ENCODE assay signal across 13 cellular contexts in genomic region chr15:63054281-63054683, GRCh38. TPM values are rescaled to one million over a fixed set of nuclear protein-coding genes. Genes with fewer than 3 reads are reported as not detected.
DNase-seq lines count a peak whose midpoint lies in the region; ATAC-seq and TF ChIP-seq lines count a peak whose summit lies in the region.
"Had no signal": no experiment of that assay in that cellular context is flagged by ENCODE, and none has a peak within 500 bp of the region (broad histone marks: within the 10 kb centered on the region; RNA-seq: fewer than 3 reads in every experiment).

No MANE protein-coding gene starts in this region.

- no peak overlapping the region for H3K4me3 ChIP-seq in liver (ENCODE audit: low read depth in 1 of 3, low read length in 3 of 3)
- H3K4me3 ChIP-seq in Karpas-422 (ENCODE audit: low read length): no peak overlapping the region

- peak overlapping the region in 1 of 2 donors; percentile 24 for H3K9ac ChIP-seq in liver (ENCODE audit: low read depth in 1 of 2, low read length in 2 of 2)
- H3K9ac ChIP-seq in Karpas-422 (ENCODE audit: low read length): no peak overlapping the region

- H3K79me2 ChIP-seq in Karpas-422 (ENCODE audit: low read length): no peaks in the 10 kb centered on the region

- in situ Hi-C loops in G401 (cut with HindIII; ENCODE audit: low sequenced_read_pairs): no loop called here

- DNase-seq in HFFc6 (no peak), chondrocyte (ENCODE audit: low spot score) (no peak), cerebellar nuclear complex (lab: John Stamatoyannopoulos, UW) (no peak), G401 (ENCODE audit: low spot score) (no peak), GM10266 (ENCODE audit: extremely low spot score) (no peak), Karpas-422 (no peak)
- no peak for DNase-seq in stimulated activated effector memory CD8-positive, alpha-beta T cell treated with anti-CD3 and anti-CD28 coated beads, Interleukin-12 subunit alpha, Interleukin-12 subunit beta, amount 100 ng/mL, for 72 hours (ENCODE audit: low spot score in 2 of 2)
- DNase-seq: activated CD8-positive, alpha-beta T cell treated with anti-CD3 and anti-CD28 coated beads, Interleukin-2, amount 10 ng/mL, durations not matched to agents 7 days and 5 days; amygdala; CD4-positive, alpha-beta T cell; KBM-7; SW 1271 had no signal

- H3K27me3 ChIP-seq in liver (ENCODE audit: control insufficient read depth in 4 of 4, insufficient read depth in 4 of 4, low read length in 3 of 4): no peaks in the 10 kb centered on the region
- no peaks in the 10 kb centered on the region for H3K27me3 ChIP-seq in Karpas-422 (ENCODE audit: low read length)

- H3K27me3 Mint-ChIP-seq in HFFc6 (ENCODE audit: insufficient read depth) (peaks cover 38% of the 10 kb centered on the region), chondrocyte (ENCODE audit: low read depth) (no peaks in the 10 kb centered on the region)
- H3K27me3 Mint-ChIP-seq: CD4-positive, alpha-beta T cell had no signal

- H3K4me1 Mint-ChIP-seq in HFFc6 (ENCODE audit: low read depth) (peaks cover 96% of the 10 kb centered on the region), chondrocyte (ENCODE audit: low read depth) (peaks cover 98% of the 10 kb centered on the region)
- H3K4me1 Mint-ChIP-seq in stimulated activated effector memory CD8-positive, alpha-beta T cell treated with anti-CD3 and anti-CD28 coated beads, Interleukin-12 subunit alpha, Interleukin-12 subunit beta, amount 100 ng/mL, for 72 hours: peaks cover 7% of the 10 kb centered on the region

- H3K4me1 ChIP-seq in liver (ENCODE audit: control insufficient read depth in 4 of 4, insufficient read depth in 4 of 4, low read length in 3 of 4) (peaks cover 22 to 62% (median 46%) of the 10 kb centered on the region in 4 donors), Karpas-422 (ENCODE audit: low read length) (peaks cover 13% of the 10 kb centered on the region)

- H3K36me3 Mint-ChIP-seq in HFFc6 (ENCODE audit: low read depth) (peaks cover 87% of the 10 kb centered on the region), chondrocyte (ENCODE audit: low read depth) (peaks cover 68% of the 10 kb centered on the region)
- peaks cover 6% of the 10 kb centered on the region for H3K36me3 Mint-ChIP-seq in stimulated activated effector memory CD8-positive, alpha-beta T cell treated with anti-CD3 and anti-CD28 coated beads, Interleukin-12 subunit alpha, Interleukin-12 subunit beta, amount 100 ng/mL, for 72 hours

- H3K9me3 Mint-ChIP-seq in HFFc6 (0 out of 2 replicates have a peak, but pooled peaks cover 8% of the 10 kb centered on the region), chondrocyte (ENCODE audit: low read depth) (no peaks in the 10 kb centered on the region)
- H3K9me3 Mint-ChIP-seq in stimulated activated effector memory CD8-positive, alpha-beta T cell treated with anti-CD3 and anti-CD28 coated beads, Interleukin-12 subunit alpha, Interleukin-12 subunit beta, amount 100 ng/mL, for 72 hours: no peaks in the 10 kb centered on the region
- H3K9me3 Mint-ChIP-seq: CD4-positive, alpha-beta T cell had no signal

- no peak overlapping the region for H3K4me2 ChIP-seq in Karpas-422 (ENCODE audit: low read depth, low read length, poor library complexity, severe bottlenecking)

- H3K27ac Mint-ChIP-seq in HFFc6 (peak overlapping the region; percentile 92), chondrocyte (ENCODE audit: unreplicated experiment) (peak overlapping the region; percentile 96)
- H3K27ac Mint-ChIP-seq in stimulated activated effector memory CD8-positive, alpha-beta T cell treated with anti-CD3 and anti-CD28 coated beads, Interleukin-12 subunit alpha, Interleukin-12 subunit beta, amount 100 ng/mL, for 72 hours: peak overlapping the region; percentile 55
- H3K27ac Mint-ChIP-seq: activated CD8-positive, alpha-beta T cell treated with anti-CD3 and anti-CD28 coated beads, Interleukin-2, amount 10 ng/mL, durations not matched to agents 7 days and 5 days; CD4-positive, alpha-beta T cell had no signal

- no peaks in the 10 kb centered on the region for H3K9me3 ChIP-seq in liver (ENCODE audit: control insufficient read depth in 4 of 4, low read length in 3 of 4)
- no peaks in the 10 kb centered on the region for H3K9me3 ChIP-seq in Karpas-422 (ENCODE audit: low read length)

- no peak for ATAC-seq in stimulated activated effector memory CD8-positive, alpha-beta T cell treated with anti-CD3 and anti-CD28 coated beads, Interleukin-12 subunit alpha, Interleukin-12 subunit beta, amount 100 ng/mL, for 72 hours
- ATAC-seq: activated CD8-positive, alpha-beta T cell treated with anti-CD3 and anti-CD28 coated beads, Interleukin-2, amount 10 ng/mL, durations not matched to agents 7 days and 5 days had no signal

- no peak for TF ChIP-seq CTCF in HFFc6 (IDR thresholded peaks at IDR 0.05)
- no peak for TF ChIP-seq CTCF in chondrocyte (IDR thresholded peaks at IDR 0.05)
- no peak for TF ChIP-seq CTCF in liver (IDR thresholded peaks at IDR 0.05; ENCODE audit: low read depth, low read length, missing input control)
- TF ChIP-seq CTCF in GM10266 (IDR thresholded peaks at IDR 0.05; ENCODE audit: control insufficient read depth, insufficient read depth, low read depth, missing control alignments): no peak

- H3K4me3 Mint-ChIP-seq in HFFc6 (peak overlapping the region; percentile 92), chondrocyte (ENCODE audit: unreplicated experiment) (peak overlapping the region; percentile 39)
- no peak overlapping the region for H3K4me3 Mint-ChIP-seq in stimulated activated effector memory CD8-positive, alpha-beta T cell treated with anti-CD3 and anti-CD28 coated beads, Interleukin-12 subunit alpha, Interleukin-12 subunit beta, amount 100 ng/mL, for 72 hours
- H3K4me3 Mint-ChIP-seq: activated CD8-positive, alpha-beta T cell treated with anti-CD3 and anti-CD28 coated beads, Interleukin-2, amount 10 ng/mL, durations not matched to agents 7 days and 5 days; CD4-positive, alpha-beta T cell had no signal

- H3K9me2 ChIP-seq in Karpas-422 (replicated peaks; ENCODE audit: insufficient read depth, low read length): no peaks in the 10 kb centered on the region

- no peak for TF ChIP-seq RAD21 in liver (IDR thresholded peaks at IDR 0.05)

- H3K36me3 ChIP-seq in liver (ENCODE audit: control insufficient read depth in 4 of 4, insufficient read depth in 3 of 4, low read depth in 1 of 4, low read length in 3 of 4): peaks cover 0 to 19% (median 13%) of the 10 kb centered on the region in 4 donors
- no peaks in the 10 kb centered on the region for H3K36me3 ChIP-seq in Karpas-422 (ENCODE audit: insufficient read depth, low read length)

- H3K27ac ChIP-seq in liver (ENCODE audit: low read depth in 1 of 2, low read length in 2 of 2): peak overlapping the region; percentile 69 to 83
- no peak overlapping the region for H3K27ac ChIP-seq in Karpas-422 (ENCODE audit: low read length)

- H4K20me1 ChIP-seq in Karpas-422 (ENCODE audit: insufficient read depth, low read depth, low read length): no peaks in the 10 kb centered on the region

- 42% methylated on average over 4 of the region's 4 CpGs for WGBS in liver

- H2AFZ ChIP-seq in Karpas-422 (ENCODE audit: low read length): no peak overlapping the region

TF ChIP-seq in liver, 16 proteins besides CTCF, POLR2A, EP300 and RAD21 (continues in another document):
- TF ChIP-seq REST (IDR thresholded peaks at IDR 0.05) (peak; percentile 34), SP1 (IDR thresholded peaks at IDR 0.05) (peak; percentile 66), MAX (IDR thresholded peaks at IDR 0.05) (no peak), HNF4A (conservative IDR thresholded peaks at IDR 0.05) (peak; percentile 82), JUND (IDR thresholded peaks at IDR 0.05) (peak in 1 of 2 donors; percentile 12), FOXA1 (IDR thresholded peaks at IDR 0.05) (no peak), TAF1 (conservative IDR thresholded peaks at IDR 0.05) (no peak), FOXA2 (IDR thresholded peaks at IDR 0.05) (no peak), RXRA (IDR thresholded peaks at IDR 0.05) (peak in 1 of 2 donors; percentile 28), GABPA (IDR thresholded peaks at IDR 0.05 in 1 of 2, conservative IDR thresholded peaks at IDR 0.05 in 1 of 2) (no peak), YY1 (IDR thresholded peaks at IDR 0.05) (peak; percentile 6), HNF4G (IDR thresholded peaks at IDR 0.05) (no peak)

RNA-seq across cellular contexts. Expression of gene TPM1, which starts 11.7 kb away (rescaled TPM):
- 1,000 to 10,000 TPM; 1,264 to 1,620 (median 1,342) TPM for total RNA-seq in HFFc6 (2021; fragmentation: NEBNext Ultra II Directional; extraction: Animal tissue kit (Norgen Biotek cat#: 25700))
- total RNA-seq in chondrocyte: 2,291 to 2,367 TPM (median 2,332 TPM) in 3 replicates
- total RNA-seq in liver: 100 to 1,000 TPM in 1 of 2 donors, 10 to 100 TPM in 1; 64.7 to 101 TPM
- 10 to 100 TPM; 69.6 to 73.3 TPM for polyA plus RNA-seq in liver
- total RNA-seq in G401 (2014; rRNA removed; shearing (Covaris generic)): 768 and 828 TPM in 2 replicates
- total RNA-seq in Karpas-422 (2014; rRNA removed; shearing (Covaris generic); ENCODE audit: low replicate concordance): 10.1 and 11.5 TPM in 2 replicates
